Comparison of ENCODE assay signal across 1 cellular context in genomic region chr6:84052883-84053241, GRCh38.
TF ChIP-seq lines count a peak whose summit lies in the region.

No MANE protein-coding gene starts in this region.

TF ChIP-seq in WTC11, 78 proteins besides CTCF, POLR2A, EP300 and RAD21:
- no peak for TF ChIP-seq GRHL2 (CRISPR knock-in tag; IDR thresholded peaks at IDR 0.05; ENCODE audit: insufficient replicate concordance, severe bottlenecking)
- TF ChIP-seq PRDM15 (CRISPR knock-in tag; IDR thresholded peaks at IDR 0.05) = no peak
- no peak for TF ChIP-seq FOXJ3 (CRISPR knock-in tag; IDR thresholded peaks at IDR 0.05; ENCODE audit: borderline replicate concordance)
- no peak for TF ChIP-seq NFATC4 (CRISPR knock-in tag; IDR thresholded peaks at IDR 0.05)
